In the genomic region with DNA sequence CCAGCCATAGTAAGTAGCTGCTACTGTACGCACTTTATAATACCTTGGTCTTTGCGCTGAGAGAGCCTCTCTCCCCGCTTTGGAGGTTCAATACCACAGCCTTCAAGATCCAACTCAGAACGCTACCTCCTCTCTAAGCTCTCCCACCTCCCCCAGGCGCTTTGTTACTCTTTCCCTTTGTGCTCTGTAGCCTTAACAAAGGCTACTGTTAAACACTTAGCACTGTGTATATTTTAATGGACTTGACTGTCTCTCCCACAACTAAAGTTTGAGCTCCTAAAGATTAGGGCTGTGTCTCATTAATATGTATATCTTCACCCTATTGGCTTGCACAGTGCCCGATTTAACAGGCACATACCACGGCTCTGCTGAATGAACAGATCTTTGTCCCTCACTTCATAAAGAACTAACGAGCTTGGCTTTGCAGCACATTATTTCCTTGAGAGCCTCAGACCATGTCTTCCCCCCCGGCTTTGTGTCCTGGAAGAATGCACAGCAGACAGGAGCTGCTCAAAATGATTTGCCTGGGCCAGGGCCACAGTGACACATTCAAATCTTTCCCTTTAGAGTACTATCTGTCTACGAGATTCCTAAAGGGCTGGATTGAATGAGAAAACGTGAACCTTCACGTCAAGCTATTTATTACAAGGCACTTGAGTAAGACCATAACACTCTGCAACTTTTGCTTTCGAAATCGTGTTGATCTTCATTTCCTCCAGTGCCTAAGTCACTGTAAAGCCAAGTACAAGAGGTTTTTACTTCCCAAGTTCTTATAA, we compare ENCODE assay signal across 1 cellular context.
A peak's percentile ranks its signal among the peaks of the same experiment; 100 is the strongest.
TF ChIP-seq lines count a peak whose summit lies in the region.

No MANE protein-coding gene starts in this region.

TF ChIP-seq in GM12878, 131 proteins besides CTCF, POLR2A, EP300 and RAD21:
- TF ChIP-seq, protein P1, sequence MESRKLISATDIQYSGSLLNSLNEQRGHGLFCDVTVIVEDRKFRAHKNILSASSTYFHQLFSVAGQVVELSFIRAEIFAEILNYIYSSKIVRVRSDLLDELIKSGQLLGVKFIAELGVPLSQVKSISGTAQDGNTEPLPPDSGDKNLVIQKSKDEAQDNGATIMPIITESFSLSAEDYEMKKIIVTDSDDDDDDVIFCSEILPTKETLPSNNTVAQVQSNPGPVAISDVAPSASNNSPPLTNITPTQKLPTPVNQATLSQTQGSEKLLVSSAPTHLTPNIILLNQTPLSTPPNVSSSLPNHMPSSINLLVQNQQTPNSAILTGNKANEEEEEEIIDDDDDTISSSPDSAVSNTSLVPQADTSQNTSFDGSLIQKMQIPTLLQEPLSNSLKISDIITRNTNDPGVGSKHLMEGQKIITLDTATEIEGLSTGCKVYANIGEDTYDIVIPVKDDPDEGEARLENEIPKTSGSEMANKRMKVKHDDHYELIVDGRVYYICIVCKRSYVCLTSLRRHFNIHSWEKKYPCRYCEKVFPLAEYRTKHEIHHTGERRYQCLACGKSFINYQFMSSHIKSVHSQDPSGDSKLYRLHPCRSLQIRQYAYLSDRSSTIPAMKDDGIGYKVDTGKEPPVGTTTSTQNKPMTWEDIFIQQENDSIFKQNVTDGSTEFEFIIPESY (IDR thresholded peaks at IDR 0.05) = no peak
- 0 out of 2 replicates have a peak, but pooled peaks have one; percentile 51 for TF ChIP-seq ASH2L (IDR thresholded peaks at IDR 0.05; ENCODE audit: borderline replicate concordance, low read depth)
